Comparison of ENCODE assay signal across 30 cellular contexts in genomic region chr4:37482236-37482635, GRCh38.
"Had no signal": no experiment of that assay in that cellular context is flagged by ENCODE, and none has a peak within 500 bp of the region (broad histone marks: within the 10 kb centered on the region; RNA-seq: fewer than 3 reads in every experiment).

No MANE protein-coding gene starts in this region.

- H3K9me3 ChIP-seq: gastroesophageal sphincter, heart left ventricle, mucosa of descending colon, prostate gland, right atrium auricular region, sigmoid colon, stomach, thoracic aorta, tibial nerve, upper lobe of right lung, uterus had no signal

- H3K9ac ChIP-seq: neural progenitor cell had no signal

- DNase-seq: caudate nucleus; cerebellar nuclear complex; cortex of kidney; effector CD4-positive, alpha-beta T cell; endodermal cell; foreskin fibroblast; heart left ventricle; hippocampal formation; kidney glomerular epithelial cell; mesenchymal stem cell; mucosa of descending colon; naive B cell; sigmoid colon; spleen; stimulated activated naive CD4-positive, alpha-beta T cell treated with Interleukin-2 at 50 U/mL for 16 hours; stomach; substantia nigra; upper lobe of right lung; uterus had no signal

- FAIRE-seq: islet of Langerhans had no signal

- H3K4me3 Mint-ChIP-seq: endodermal cell; mesothelial cell of epicardium; natural killer cell treated with Interleukin-12 subunit alpha and Interleukin-12 subunit beta and Interleukin-15 and Interleukin-18, amount 100 ng/mL, for 72 hours; neural progenitor cell had no signal

- H3K9me3 Mint-ChIP-seq: endodermal cell; natural killer cell treated with Interleukin-12 subunit alpha and Interleukin-12 subunit beta and Interleukin-15 and Interleukin-18, amount 100 ng/mL, for 72 hours had no signal

- H3K27ac Mint-ChIP-seq: endodermal cell; natural killer cell treated with Interleukin-12 subunit alpha and Interleukin-12 subunit beta and Interleukin-15 and Interleukin-18, amount 100 ng/mL, for 72 hours; neural progenitor cell had no signal

- H3K4me3 ChIP-seq: gastroesophageal sphincter, heart left ventricle, mucosa of descending colon, neural progenitor cell, prostate gland, right atrium auricular region, sigmoid colon, spleen, stomach, thoracic aorta, tibial nerve, upper lobe of right lung, uterus had no signal

- H3K36me3 ChIP-seq: gastroesophageal sphincter, heart left ventricle, neural progenitor cell, prostate gland, right atrium auricular region, sigmoid colon, spleen, stomach, thoracic aorta, tibial nerve, upper lobe of right lung, uterus had no signal

- H3K27me3 ChIP-seq: gastroesophageal sphincter, heart left ventricle, neural progenitor cell, right atrium auricular region, sigmoid colon, stomach, tibial nerve, upper lobe of right lung, uterus had no signal

- H3K4me1 ChIP-seq: gastroesophageal sphincter, heart left ventricle, prostate gland, right atrium auricular region, sigmoid colon, spleen, tibial nerve, upper lobe of right lung, uterus had no signal

- H3K27ac ChIP-seq: epithelial cell of prostate, gastroesophageal sphincter, heart left ventricle, neural progenitor cell, prostate gland, right atrium auricular region, sigmoid colon, spleen, thoracic aorta, tibial nerve, upper lobe of right lung had no signal

- ATAC-seq: esophagus mucosa; gastroesophageal sphincter; heart left ventricle; mucosa of descending colon; natural killer cell treated with Interleukin-12 subunit alpha and Interleukin-12 subunit beta and Interleukin-15 and Interleukin-18, amount 100 ng/mL, for 72 hours; upper lobe of right lung had no signal

- H3K36me3 Mint-ChIP-seq: natural killer cell treated with Interleukin-12 subunit alpha and Interleukin-12 subunit beta and Interleukin-15 and Interleukin-18, amount 100 ng/mL, for 72 hours had no signal
